36 cellular contexts compared by ENCODE assay signal in genomic region chr4:44434247-44434646, GRCh38. TPM values are rescaled to one million over a fixed set of nuclear protein-coding genes. Genes with fewer than 3 reads are reported as not detected.
"Had no signal": no experiment of that assay in that cellular context is flagged by ENCODE, and none has a peak within 500 bp of the region (broad histone marks: within the 10 kb centered on the region; RNA-seq: fewer than 3 reads in every experiment).

No MANE protein-coding gene starts in this region.

- H3K27me3 ChIP-seq: MG63 had no signal

- H3K36me3 ChIP-seq: MG63 had no signal

- DNase-seq: Karpas-422, Kasumi-1, KG1, MG63, MM.1S, MV-4-11, NCI-H1048, NCI-H1092, NCI-H1092 treated with DMSO at 0.1 percent for 48 hours, NCI-H1105, NCI-H1105 treated with DMSO at 0.1 percent for 48 hours, NCI-H1417, NCI-H1417 treated with DMSO at 0.1 percent for 48 hours, NCI-H1436, NCI-H1436 treated with DMSO at 0.1 percent for 48 hours, NCI-H146, NCI-H1694, NCI-H1694 treated with DMSO at 0.1 percent for 48 hours, NCI-H187, NCI-H187 treated with DMSO at 0.1 percent for 48 hours, NCI-H1930, NCI-H2029, NCI-H2029 treated with DMSO at 0.1 percent for 48 hours, NCI-H2081, NCI-H2081 treated with DMSO at 0.1 percent for 48 hours, NCI-H2107, NCI-H2171, NCI-H2171 treated with DMSO at 0.1 percent for 48 hours, NCI-H2227 treated with DMSO at 0.1 percent for 48 hours, NCI-H226, NCI-H345, NCI-H446, NCI-H446 treated with DMSO at 0.1 percent for 48 hours had no signal

- H3K4me2 ChIP-seq: KMS-11 had no signal

- H3K4me3 ChIP-seq: MG63 had no signal

- H3K9me3 ChIP-seq: MG63 had no signal

- H3K9ac ChIP-seq: KMS-11 had no signal

- H3K27ac ChIP-seq: KMS-11 had no signal

RNA-seq across cellular contexts. Expression of gene KCTD8, which starts 14.4 kb away (rescaled TPM):
- total RNA-seq: LHCN-M2, M059J had no signal
